In genomic region chr1:155030243-155030795, GRCh38 we compare ENCODE assay signal across 31 cellular contexts. TPM values are rescaled to one million over a fixed set of nuclear protein-coding genes. Genes with fewer than 3 reads are reported as not detected.
"Had no signal": no experiment of that assay in that cellular context is flagged by ENCODE, and none has a peak within 500 bp of the region (broad histone marks: within the 10 kb centered on the region; RNA-seq: fewer than 3 reads in every experiment).

No MANE protein-coding gene starts in this region.

- H3K27ac ChIP-seq: left ventricle myocardium inferior, pancreas, prostate gland, sigmoid colon, spleen, suprapubic skin, thoracic aorta, tibial artery, uterus had no signal

- FAIRE-seq: islet of Langerhans, pancreas, small intestine had no signal

- H3K4me1 ChIP-seq: left ventricle myocardium inferior, pancreas, prostate gland, sigmoid colon, tibial artery, uterus had no signal

- H3K36me3 ChIP-seq: left ventricle myocardium inferior, pancreas, prostate gland, sigmoid colon, spleen, suprapubic skin, thoracic aorta, tibial artery, uterus had no signal

- DNase-seq: hypothalamus; immature natural killer cell; left ventricle myocardium inferior; midbrain; mucosa of descending colon; naive thymus-derived CD4-positive, alpha-beta T cell; posterior cingulate gyrus; retina; sigmoid colon; small intestine; spleen; stimulated activated CD4-positive, alpha-beta T cell treated with anti-CD3 and anti-CD28 coated beads, Interleukin-4, amount 100 ng/mL, for 24 hours; stimulated activated naive CD4-positive, alpha-beta T cell; tibial artery; uterus had no signal

- ATAC-seq: mucosa of descending colon; naive thymus-derived CD4-positive, alpha-beta T cell; natural killer cell treated with Interleukin-12 subunit alpha and Interleukin-12 subunit beta and Interleukin-15 and Interleukin-18, amount 100 ng/mL, for 72 hours; pancreas; right cardiac atrium; stimulated activated effector memory CD8-positive, alpha-beta T cell treated with anti-CD3 and anti-CD28 coated beads, Interleukin-12 subunit alpha, Interleukin-12 subunit beta, amount 100 ng/mL, for 72 hours had no signal

- H3K27me3 ChIP-seq: pancreas, sigmoid colon, spleen, suprapubic skin, tibial artery, uterus had no signal

- H3K4me3 ChIP-seq: left ventricle myocardium inferior, lung, mucosa of descending colon, pancreas, prostate gland, sigmoid colon, spleen, suprapubic skin, thoracic aorta, tibial artery, uterus had no signal

- H3K9me3 ChIP-seq: left ventricle myocardium inferior, mucosa of descending colon, pancreas, prostate gland, sigmoid colon, spleen, suprapubic skin, thoracic aorta, tibial artery, uterus had no signal

RNA-seq across cellular contexts. Expression of gene DCST2, which starts 3.3 kb away (rescaled TPM):
- total RNA-seq: kidney epithelial cell, left ventricle myocardium inferior, myocyte, osteoblast had no signal
- polyA plus RNA-seq: immature natural killer cell; naive thymus-derived CD4-positive, alpha-beta T cell had no signal

RNA-seq across cellular contexts. Expression of gene DCST1, which starts 3.3 kb away (rescaled TPM):
- total RNA-seq: kidney epithelial cell; left ventricle myocardium inferior; mesenteric fat pad; myocyte; natural killer cell treated with Interleukin-12 subunit alpha and Interleukin-12 subunit beta and Interleukin-15 and Interleukin-18, amount 100 ng/mL, for 72 hours; osteoblast; right cardiac atrium; spleen; subcutaneous adipose tissue; thoracic aorta; ureter had no signal
- polyA plus RNA-seq: immature natural killer cell; naive thymus-derived CD4-positive, alpha-beta T cell; neural cell; pancreas; right cardiac atrium; spleen had no signal
